1 cellular context compared by ENCODE assay signal in the genomic region with DNA sequence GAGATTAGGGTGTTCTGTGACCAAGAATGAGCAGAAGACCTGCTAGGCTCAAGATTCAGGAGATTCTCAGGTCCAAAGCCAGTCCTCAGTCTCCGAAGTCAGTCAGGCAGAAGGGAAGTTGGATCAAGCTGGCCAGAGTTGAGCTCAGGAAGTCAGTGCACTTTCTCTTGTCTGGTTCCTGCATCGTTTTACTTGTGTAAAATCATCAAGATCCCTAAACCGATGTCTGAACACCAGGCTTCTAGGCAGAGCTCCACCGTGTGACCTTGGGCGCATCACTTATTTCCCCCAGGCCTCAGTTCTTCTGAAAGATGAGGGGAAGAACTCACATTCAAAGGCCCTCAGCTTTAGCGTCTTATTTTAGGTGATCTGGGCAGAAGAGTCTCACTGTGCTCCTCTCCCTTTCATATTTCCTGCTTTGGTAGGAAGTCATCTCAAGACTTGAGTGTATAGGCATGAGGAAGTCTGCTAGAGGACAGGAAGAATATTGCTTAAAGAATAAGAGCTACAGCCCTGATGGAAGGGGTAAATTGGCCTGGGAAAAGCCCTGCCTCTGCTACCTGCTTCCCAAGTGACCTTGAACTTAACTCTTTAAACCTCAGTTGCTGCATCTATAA.
TF ChIP-seq lines count a peak whose summit lies in the region.

No MANE protein-coding gene starts in this region.

TF ChIP-seq in H1, 55 proteins besides CTCF, POLR2A, EP300 and RAD21:
- TF ChIP-seq PHF8 (conservative IDR thresholded peaks at IDR 0.05; ENCODE audit: low read depth, low read length): no peak
- TF ChIP-seq YY1 (IDR thresholded peaks at IDR 0.05; ENCODE audit: low read depth, low read length): no peak
- TF ChIP-seq, protein P1, sequence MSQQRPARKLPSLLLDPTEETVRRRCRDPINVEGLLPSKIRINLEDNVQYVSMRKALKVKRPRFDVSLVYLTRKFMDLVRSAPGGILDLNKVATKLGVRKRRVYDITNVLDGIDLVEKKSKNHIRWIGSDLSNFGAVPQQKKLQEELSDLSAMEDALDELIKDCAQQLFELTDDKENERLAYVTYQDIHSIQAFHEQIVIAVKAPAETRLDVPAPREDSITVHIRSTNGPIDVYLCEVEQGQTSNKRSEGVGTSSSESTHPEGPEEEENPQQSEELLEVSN (IDR thresholded peaks at IDR 0.05): no peak
- no peak for TF ChIP-seq JUND (IDR thresholded peaks at IDR 0.05; ENCODE audit: low read length)
- no peak for TF ChIP-seq EGR1 (IDR thresholded peaks at IDR 0.05; ENCODE audit: borderline replicate concordance, low read depth, low read length)
- no peak for TF ChIP-seq JUN (IDR thresholded peaks at IDR 0.05; ENCODE audit: low read depth, low read length)
